Comparison of ENCODE assay signal across 8 cellular contexts in the genomic region with DNA sequence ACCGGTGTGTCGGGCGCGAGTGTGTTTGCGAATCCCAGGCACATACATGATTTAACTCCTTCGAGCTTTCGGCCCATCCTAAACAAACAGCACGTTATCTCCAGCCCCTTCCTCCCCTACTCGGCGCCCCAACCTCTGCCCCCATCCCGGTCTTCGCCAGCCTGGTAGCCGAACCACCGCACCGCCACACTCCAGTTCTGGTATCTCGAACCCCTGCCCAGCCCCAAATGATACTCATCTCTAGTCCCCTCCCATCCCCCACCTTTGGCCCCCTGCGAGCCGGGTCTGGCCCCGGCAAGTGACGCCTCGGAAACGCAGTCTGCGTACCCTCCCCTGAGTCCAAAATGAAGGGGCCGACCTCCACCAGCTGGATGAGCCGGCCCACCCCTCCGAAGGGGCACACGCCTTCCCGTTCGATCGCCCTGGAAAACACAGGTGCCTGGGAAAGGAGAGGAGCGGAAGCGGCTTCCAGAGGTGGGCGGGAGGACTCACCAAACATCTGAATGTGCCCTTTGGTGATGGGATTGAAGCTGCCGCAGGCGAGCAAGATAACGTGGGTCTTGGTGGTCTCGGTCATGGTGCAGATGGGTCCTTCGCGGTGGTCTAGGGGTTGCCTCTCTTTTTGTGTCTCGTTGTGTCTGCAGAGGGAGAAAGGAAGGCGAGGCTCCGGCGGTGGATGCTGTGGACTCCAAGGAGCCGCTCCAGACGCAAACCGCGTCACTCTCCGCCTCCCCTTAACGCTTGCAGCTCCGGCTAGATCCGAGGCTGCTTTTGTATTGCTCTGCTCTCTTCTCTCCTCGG. TPM values are rescaled to one million over a fixed set of nuclear protein-coding genes. Genes with fewer than 3 reads are reported as not detected.
A peak's percentile ranks its signal among the peaks of the same experiment; 100 is the strongest.
DNase-seq lines count a peak whose midpoint lies in the region; ATAC-seq and TF ChIP-seq lines count a peak whose summit lies in the region.

Gene NMNAT2, minus strand, starts transcription at position 690 of the 801 bp plus-strand sequence. Its CDS starts 113 bp downstream, at position 577.

- peaks cover 34% of the 10 kb centered on the region for H3K27me3 Mint-ChIP-seq in memory B cell
- H3K27me3 Mint-ChIP-seq in type B pancreatic cell, result peaks cover 63% of the 10 kb centered on the region

- no peaks in the 10 kb centered on the region for H3K9me3 ChIP-seq in ES-I3 (ENCODE audit: control insufficient read depth, insufficient read depth, low read length)

- H3K36me3 Mint-ChIP-seq in memory B cell (no peaks in the 10 kb centered on the region), type B pancreatic cell (no peaks in the 10 kb centered on the region)

- H3K36me3 ChIP-seq in ES-I3 (ENCODE audit: insufficient read depth, low read length), result no peaks in the 10 kb centered on the region

- TF ChIP-seq CTCF in coronary artery (IDR thresholded peaks at IDR 0.05), result no peak
- TF ChIP-seq CTCF in type B pancreatic cell (conservative IDR thresholded peaks at IDR 0.05), result no peak

- DNase-seq in NCI-H345 treated with DMSO at 0.1 percent for 48 hours (lab: John Stamatoyannopoulos, UW; ENCODE audit: unreplicated experiment) (peak; percentile 31), coronary artery (ENCODE audit: low spot score) (no peak), memory B cell (ENCODE audit: low spot score in 2 of 2) (no peak), type B pancreatic cell (ENCODE audit: extremely low spot score, unreplicated experiment) (peak; percentile 68), MV-4-11 (lab: John Stamatoyannopoulos, UW) (no peak)

- H3K4me1 Mint-ChIP-seq in memory B cell (peaks cover 24% of the 10 kb centered on the region), type B pancreatic cell (ENCODE audit: unreplicated experiment) (peaks cover 16% of the 10 kb centered on the region)

- H3K4me3 ChIP-seq in coronary artery, result peak within 1 kb of the TSS; percentile 69

- H3K9ac ChIP-seq in ES-I3 (ENCODE audit: low read depth, low read length), result peak within 1 kb of the TSS; percentile 51

- no peaks in the 10 kb centered on the region; the same call in 1 of the 2 replicates for H3K4me1 ChIP-seq in ES-I3 (ENCODE audit: insufficient read depth, low read length)

- H3K27ac Mint-ChIP-seq in memory B cell, result no peak within 1 kb of the TSS
- H3K27ac Mint-ChIP-seq in type B pancreatic cell, result peak within 1 kb of the TSS; percentile 51

- peak within 1 kb of the TSS; percentile 57 for H3K4me3 Mint-ChIP-seq in memory B cell
- H3K4me3 Mint-ChIP-seq in type B pancreatic cell, result peak within 1 kb of the TSS; percentile 98

- no peaks in the 10 kb centered on the region for H3K9me3 Mint-ChIP-seq in memory B cell
- no peaks in the 10 kb centered on the region for H3K9me3 Mint-ChIP-seq in type B pancreatic cell

- H3K27ac ChIP-seq in coronary artery, result no peak within 1 kb of the TSS

- ATAC-seq in memory B cell (ENCODE audit: low read depth) (no peak), GM18519 (IDR thresholded peaks at IDR 0.05; ENCODE audit: low FRiP score, unreplicated experiment) (no peak), HG03108 (IDR thresholded peaks at IDR 0.05; ENCODE audit: unreplicated experiment) (no peak)

RNA-seq across cellular contexts. Expression of gene NMNAT2, which starts in this region (rescaled TPM):
- total RNA-seq in type B pancreatic cell (ENCODE audit: low replicate concordance), result 3.7 and 8.2 TPM in 2 replicates

Comparison
In these comparisons a context has a peak if more than half of its experiments do, and no peak if none do; other contexts are left out.
1. DNase-seq: peak in NCI-H345 treated with DMSO at 0.1 percent for 48 hours (single experiment) and type B pancreatic cell (single experiment); none in coronary artery (single experiment), memory B cell (0 of 2) and MV-4-11 (single experiment).